Comparison of ENCODE assay signal across 18 cellular contexts in genomic region chr2:5111581-5111980, GRCh38.
A peak's percentile ranks its signal among the peaks of the same experiment; 100 is the strongest.
DNase-seq lines count a peak whose midpoint lies in the region; ATAC-seq, FAIRE-seq and TF ChIP-seq lines count a peak whose summit lies in the region.
"Had no signal": no experiment of that assay in that cellular context is flagged by ENCODE, and none has a peak within 500 bp of the region (broad histone marks: within the 10 kb centered on the region; RNA-seq: fewer than 3 reads in every experiment).

No MANE protein-coding gene starts in this region.

- DNase-seq in DMS79 (lab: John Stamatoyannopoulos, UW) (peak; percentile 54), NCI-H1694 treated with DMSO at 0.1 percent for 48 hours (lab: John Stamatoyannopoulos, UW) (peak; percentile 19), NCI-H774 (lab: John Stamatoyannopoulos, UW) (peak; percentile 77), thyroid gland (no peak), islet precursor cell (no peak), NCI-H82 treated with DMSO at 0.1 percent for 48 hours (lab: John Stamatoyannopoulos, UW; ENCODE audit: unreplicated experiment) (no peak)
- DNase-seq: activated CD4-positive, alpha-beta T cell treated with anti-CD3 and anti-CD28 coated beads, Interleukin-2, amount 10 ng/mL, durations not matched to agents 24 days and 14 days; activated T-cell treated with anti-CD3 and anti-CD28 coated beads, Interleukin-2, amount 50 U/mL, for 1 hour; head of caudate nucleus; HFFc6; right lobe of liver; stimulated activated CD4-positive, alpha-beta T cell treated with anti-CD3 and anti-CD28 coated beads, Interleukin-4, amount 100 ng/mL, for 1 hour; T-helper 2 cell; trophoblast cell had no signal

- FAIRE-seq in islet of Langerhans (lab: Jason Lieb, UNC) = peak; percentile 98
- FAIRE-seq: endothelial cell of umbilical vein had no signal

- intact Hi-C loops in thyroid gland (cut with DNase I) = no loop called here

- no peak for TF ChIP-seq CTCF in thyroid gland (IDR thresholded peaks at IDR 0.05)

- ATAC-seq in GM21423 (IDR thresholded peaks at IDR 0.05; ENCODE audit: unreplicated experiment) = no peak
- ATAC-seq: right lobe of liver had no signal

- no peak overlapping the region for H3K27ac ChIP-seq in thyroid gland
- H3K27ac ChIP-seq: BLaER1, right lobe of liver had no signal

- H3K4me3 ChIP-seq in thyroid gland (replicated peaks in 1 of 3) = no peak overlapping the region
- H3K4me3 ChIP-seq: BLaER1, right lobe of liver had no signal

- no peaks in the 10 kb centered on the region for H3K9me3 ChIP-seq in thyroid gland
- H3K9me3 ChIP-seq: right lobe of liver had no signal

- no peak for TF ChIP-seq POLR2A in thyroid gland (IDR thresholded peaks at IDR 0.05)

- no peaks in the 10 kb centered on the region for H3K4me1 ChIP-seq in thyroid gland
- H3K4me1 ChIP-seq: BLaER1, right lobe of liver had no signal

- no peaks in the 10 kb centered on the region for H3K36me3 ChIP-seq in thyroid gland
- H3K36me3 ChIP-seq: BLaER1, right lobe of liver had no signal

- no peaks in the 10 kb centered on the region for H3K27me3 ChIP-seq in thyroid gland
- H3K27me3 ChIP-seq: BLaER1, right lobe of liver had no signal

Comparison
In these comparisons a context has a peak if more than half of its experiments do, and no peak if none do; other contexts are left out.
1. DNase-seq: peak in DMS79 (single experiment), NCI-H1694 treated with DMSO at 0.1 percent for 48 hours (single experiment) and NCI-H774 (single experiment); none in thyroid gland (0 of 2), islet precursor cell (single experiment) and NCI-H82 treated with DMSO at 0.1 percent for 48 hours (single experiment).